In the genomic region with DNA sequence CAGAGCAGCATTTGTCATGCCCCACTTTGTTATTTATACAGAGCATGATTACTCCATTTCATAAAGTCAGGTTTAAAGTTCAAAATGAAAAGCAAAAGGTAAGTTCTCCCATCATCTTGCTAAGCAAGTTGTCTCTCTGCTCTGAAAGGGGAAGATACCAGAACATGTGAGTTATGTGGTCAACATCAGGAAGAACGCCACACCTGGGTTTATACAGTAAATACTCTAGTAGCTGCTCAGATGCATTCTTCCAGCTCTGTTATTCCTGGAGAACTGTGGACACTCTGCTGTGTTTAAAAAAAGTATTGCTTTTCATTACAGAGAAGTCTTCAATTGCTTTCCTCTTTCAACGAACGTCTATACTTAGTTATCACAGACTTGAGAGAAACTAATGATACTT, we compare ENCODE assay signal across 19 cellular contexts.
DNase-seq lines count a peak whose midpoint lies in the region; ATAC-seq and TF ChIP-seq lines count a peak whose summit lies in the region.
"Had no signal": no experiment of that assay in that cellular context is flagged by ENCODE, and none has a peak within 500 bp of the region (broad histone marks: within the 10 kb centered on the region; RNA-seq: fewer than 3 reads in every experiment).

No MANE protein-coding gene starts in this region.

- no peaks in the 10 kb centered on the region for H3K79me2 ChIP-seq in mammary epithelial cell (ENCODE audit: insufficient read depth, low read length)

- H3K4me3 ChIP-seq in mammary epithelial cell (replicated peaks in 1 of 3; ENCODE audit: insufficient read depth in 1 of 3, low read depth in 2 of 3, low read length in 3 of 3) (no peak overlapping the region), breast epithelium (no peak overlapping the region)
- H3K4me3 ChIP-seq: colonic mucosa, vagina had no signal

- no peak for TF ChIP-seq POLR2A in breast epithelium (IDR thresholded peaks at IDR 0.05)

- 68% methylated on average over 3 of the region's 3 CpGs for WGBS in mammary epithelial cell (ENCODE audit: low coverage, missing lambda C conversion rate)

- DNase-seq in mammary epithelial cell (peak; percentile 11), breast epithelium (ENCODE audit: low spot score in 2 of 2) (no peak), caudate nucleus (lab: John Stamatoyannopoulos, UW) (no peak), GM19240 (ENCODE audit: insufficient read length, low spot score) (no peak), MV-4-11 (lab: John Stamatoyannopoulos, UW) (no peak)
- DNase-seq in central memory CD8-positive, alpha-beta T cell (ENCODE audit: low spot score in 2 of 2), result no peak
- no peak for DNase-seq in stimulated activated naive B cell treated with anti-CD40 and anti-IgM and Interleukin-4, amounts not matched to agents 10 μg/mL and 1 μg/mL and 100 μg/mL, for 72 hours
- DNase-seq: ACHN; activated CD8-positive, alpha-beta memory T cell treated with anti-CD3 and anti-CD28 coated beads for 24 hours; colonic mucosa; IMR-90; NCI-H2107; stimulated activated CD4-positive, alpha-beta T cell treated with anti-CD3 and anti-CD28 coated beads, Interleukin-15, amount 100 ng/mL, for 24 hours; stimulated activated naive CD8-positive, alpha-beta T cell treated with anti-CD3 and anti-CD28 coated beads, Interleukin-15, amount 100 ng/mL, for 72 hours; T-helper 1 cell had no signal

- H3K27me3 ChIP-seq in mammary epithelial cell (ENCODE audit: insufficient read depth, low read length) (no peaks in the 10 kb centered on the region), breast epithelium (no peaks in the 10 kb centered on the region)
- H3K27me3 ChIP-seq: colonic mucosa, vagina had no signal

- no peaks in the 10 kb centered on the region for H3K9me3 ChIP-seq in mammary epithelial cell (replicated peaks; ENCODE audit: insufficient read depth, low read length)
- no peaks in the 10 kb centered on the region for H3K9me3 ChIP-seq in breast epithelium
- H3K9me3 ChIP-seq: colonic mucosa, vagina had no signal

- H3K4me1 ChIP-seq in mammary epithelial cell (ENCODE audit: insufficient read depth, low read length) (no peaks in the 10 kb centered on the region), breast epithelium (no peaks in the 10 kb centered on the region)
- H3K4me1 ChIP-seq: colonic mucosa, vagina had no signal

- no TSS peak for BruUV-seq in mammary epithelial cell (replicated peaks; lab: Mats Ljungman, UMichigan)

- CTCF ChIA-PET in mammary epithelial cell (lab: Charles Lee; ENCODE audit: low non-redundant PET), result no interaction called here

- H3K9ac ChIP-seq in mammary epithelial cell (ENCODE audit: insufficient read depth, low read length), result no peak overlapping the region

- H3K36me3 ChIP-seq in mammary epithelial cell (ENCODE audit: insufficient read depth, low read length) (no peaks in the 10 kb centered on the region), breast epithelium (no peaks in the 10 kb centered on the region)
- H3K36me3 ChIP-seq: colonic mucosa, vagina had no signal

- peaks cover 6% of the 10 kb centered on the region for H3K36me3 Mint-ChIP-seq in central memory CD8-positive, alpha-beta T cell (ENCODE audit: insufficient read depth)
- H3K36me3 Mint-ChIP-seq in stimulated activated naive B cell treated with anti-CD40 and anti-IgM and Interleukin-4, amounts not matched to agents 10 μg/mL and 1 μg/mL and 100 μg/mL, for 72 hours, result peaks cover 5 to 23% of the 10 kb centered on the region in 2 donors

- H3K4me1 Mint-ChIP-seq in central memory CD8-positive, alpha-beta T cell, result peaks cover 70% of the 10 kb centered on the region
- peaks cover 30 to 66% of the 10 kb centered on the region in 2 donors for H3K4me1 Mint-ChIP-seq in stimulated activated naive B cell treated with anti-CD40 and anti-IgM and Interleukin-4, amounts not matched to agents 10 μg/mL and 1 μg/mL and 100 μg/mL, for 72 hours
- H3K4me1 Mint-ChIP-seq: neural crest cell had no signal

- TF ChIP-seq CTCF in mammary epithelial cell (conservative IDR thresholded peaks at IDR 0.05 in 1 of 2, IDR thresholded peaks at IDR 0.05 in 1 of 2; ENCODE audit: extremely low read depth in 1 of 2, insufficient read depth in 1 of 2, low read depth in 1 of 2, low read length in 2 of 2) (no peak), breast epithelium (IDR thresholded peaks at IDR 0.05) (no peak)

- ATAC-seq in HG03175 (IDR thresholded peaks at IDR 0.05; ENCODE audit: unreplicated experiment), result peak; percentile 40
- peak; percentile 30 for ATAC-seq in central memory CD8-positive, alpha-beta T cell (replicated peaks; ENCODE audit: extremely low read depth, poor library complexity, severe bottlenecking)
- peak; percentile 41 to 58 for ATAC-seq in stimulated activated naive B cell treated with anti-CD40 and anti-IgM and Interleukin-4, amounts not matched to agents 10 μg/mL and 1 μg/mL and 100 μg/mL, for 72 hours (replicated peaks)
- ATAC-seq: stimulated activated naive CD8-positive, alpha-beta T cell treated with anti-CD3 and anti-CD28 coated beads, Interleukin-15, amount 100 ng/mL, for 72 hours had no signal

- no peak overlapping the region for H2AFZ ChIP-seq in mammary epithelial cell (ENCODE audit: low read depth, low read length)

- H3K27ac ChIP-seq in mammary epithelial cell (ENCODE audit: insufficient read depth, low read depth, low read length), result no peak overlapping the region
- no peak overlapping the region for H3K27ac ChIP-seq in breast epithelium
- no peak overlapping the region for H3K27ac ChIP-seq in caudate nucleus (ENCODE audit: low read depth, low read length)
- H3K27ac ChIP-seq: colonic mucosa, vagina had no signal

- in situ Hi-C loops in mammary epithelial cell (cut with MboI; ENCODE audit: low sequenced_read_pairs in 2 of 2), result no loop called here

- no peak overlapping the region for H3K4me2 ChIP-seq in mammary epithelial cell (ENCODE audit: insufficient read depth, low read depth, low read length)

- H3K9me3 Mint-ChIP-seq in central memory CD8-positive, alpha-beta T cell, result no peaks in the 10 kb centered on the region
- H3K9me3 Mint-ChIP-seq in stimulated activated naive B cell treated with anti-CD40 and anti-IgM and Interleukin-4, amounts not matched to agents 10 μg/mL and 1 μg/mL and 100 μg/mL, for 72 hours, result no peaks in the 10 kb centered on the region
- H3K9me3 Mint-ChIP-seq: activated T-helper 17 cell treated with anti-CD3 and anti-CD28 coated beads, Interleukin-2, amount 50 U/mL, for 72 hours; neural crest cell; stimulated activated naive CD8-positive, alpha-beta T cell treated with anti-CD3 and anti-CD28 coated beads, Interleukin-15, amount 100 ng/mL, for 72 hours had no signal

- dilution Hi-C loops in mammary epithelial cell (cut with HindIII; ENCODE audit: low sequenced_read_pairs), result no loop called here

- no peaks in the 10 kb centered on the region for H4K20me1 ChIP-seq in mammary epithelial cell (ENCODE audit: insufficient read depth, low read length)

- no peak overlapping the region for H3K4me3 Mint-ChIP-seq in central memory CD8-positive, alpha-beta T cell
- no peak overlapping the region for H3K4me3 Mint-ChIP-seq in stimulated activated naive B cell treated with anti-CD40 and anti-IgM and Interleukin-4, amounts not matched to agents 10 μg/mL and 1 μg/mL and 100 μg/mL, for 72 hours
- H3K4me3 Mint-ChIP-seq: activated T-helper 17 cell treated with anti-CD3 and anti-CD28 coated beads, Interleukin-2, amount 50 U/mL, for 72 hours; neural crest cell; stimulated activated naive CD8-positive, alpha-beta T cell treated with anti-CD3 and anti-CD28 coated beads, Interleukin-15, amount 100 ng/mL, for 72 hours had no signal

- peak overlapping the region; percentile 73 for H3K27ac Mint-ChIP-seq in central memory CD8-positive, alpha-beta T cell (ENCODE audit: low read depth)
- H3K27ac Mint-ChIP-seq in stimulated activated naive B cell treated with anti-CD40 and anti-IgM and Interleukin-4, amounts not matched to agents 10 μg/mL and 1 μg/mL and 100 μg/mL, for 72 hours, result no peak overlapping the region
- H3K27ac Mint-ChIP-seq: activated T-helper 17 cell treated with anti-CD3 and anti-CD28 coated beads, Interleukin-2, amount 50 U/mL, for 72 hours; stimulated activated naive CD8-positive, alpha-beta T cell treated with anti-CD3 and anti-CD28 coated beads, Interleukin-15, amount 100 ng/mL, for 72 hours had no signal

- H3K27me3 Mint-ChIP-seq in central memory CD8-positive, alpha-beta T cell, result no peaks in the 10 kb centered on the region
- H3K27me3 Mint-ChIP-seq in stimulated activated naive B cell treated with anti-CD40 and anti-IgM and Interleukin-4, amounts not matched to agents 10 μg/mL and 1 μg/mL and 100 μg/mL, for 72 hours, result no peaks in the 10 kb centered on the region
- H3K27me3 Mint-ChIP-seq: activated T-helper 17 cell treated with anti-CD3 and anti-CD28 coated beads, Interleukin-2, amount 50 U/mL, for 72 hours; stimulated activated naive CD8-positive, alpha-beta T cell treated with anti-CD3 and anti-CD28 coated beads, Interleukin-15, amount 100 ng/mL, for 72 hours had no signal

- intact Hi-C loops in mammary epithelial cell (cut with micrococcal nuclease), result no loop called here
- intact Hi-C loops in breast epithelium (cut with DNase I; ENCODE audit: low total_unique reads), result loop anchor here (2.0 kb wide), 1 partner anchor 36 kb away; no protein-coding TSS in a partner anchor
